ENCODE assay signal across 22 cellular contexts in genomic region chr16:66298571-66299120, GRCh38.
DNase-seq lines count a peak whose midpoint lies in the region; ATAC-seq, FAIRE-seq and TF ChIP-seq lines count a peak whose summit lies in the region.
"Had no signal": no experiment of that assay in that cellular context is flagged by ENCODE, and none has a peak within 500 bp of the region (broad histone marks: within the 10 kb centered on the region; RNA-seq: fewer than 3 reads in every experiment).

No MANE protein-coding gene starts in this region.

- H3K27ac Mint-ChIP-seq in HFFc6 = no peak overlapping the region

- no peak for FAIRE-seq in kidney (lab: Jason Lieb, UNC)
- FAIRE-seq: H1 had no signal

- no peak overlapping the region for H3K4me3 Mint-ChIP-seq in HFFc6
- H3K4me3 Mint-ChIP-seq: CD4-positive, CD25-positive, alpha-beta regulatory T cell had no signal

- DNase-seq in right atrium auricular region (ENCODE audit: low spot score) (peak; percentile 13), left ventricle myocardium superior (no peak), kidney (peak; percentile 2), sciatic nerve (ENCODE audit: low spot score) (peak; percentile 21), dedifferentiated amniotic fluid mesenchymal stem cell (ENCODE audit: extremely low spot score) (no peak), HFFc6 (no peak), G401 (ENCODE audit: low spot score) (no peak)
- DNase-seq: DMS153, KG1, MG63, NCI-H1105 treated with DMSO at 0.1 percent for 48 hours, NCI-H146, NCI-H1930, NCI-H2107, NCI-H748 treated with DMSO at 0.1 percent for 48 hours, PC-3, SJCRH30 had no signal

- ATAC-seq in left ventricle myocardium superior (no peak), sciatic nerve (no peak), GM21447 (IDR thresholded peaks at IDR 0.05; ENCODE audit: unreplicated experiment) (no peak)
- ATAC-seq: PC-3, Right ventricle myocardium inferior, SK-N-SH treated with all-trans-retinoic acid at 6 μM for 48 hours had no signal

- no peaks in the 10 kb centered on the region for H3K4me1 Mint-ChIP-seq in HFFc6 (ENCODE audit: low read depth)

- H3K9me3 Mint-ChIP-seq in HFFc6 = no peaks in the 10 kb centered on the region

- H3K4me1 ChIP-seq in right atrium auricular region (no peaks in the 10 kb centered on the region), kidney (ENCODE audit: control insufficient read depth in 1 of 2, insufficient read depth in 1 of 2, low read depth in 1 of 2, low read length in 2 of 2) (no peaks in the 10 kb centered on the region)
- H3K4me1 ChIP-seq: SJCRH30 had no signal

- no peaks in the 10 kb centered on the region for H3K36me3 Mint-ChIP-seq in HFFc6 (ENCODE audit: low read depth)
- H3K36me3 Mint-ChIP-seq: CD4-positive, CD25-positive, alpha-beta regulatory T cell had no signal

- intact Hi-C loops in left ventricle myocardium superior (cut with micrococcal nuclease) (no loop called here), kidney (cut with DNase I) (no loop called here), sciatic nerve (cut with DNase I) (no loop called here)

- no peaks in the 10 kb centered on the region for H3K36me3 ChIP-seq in right atrium auricular region
- H3K36me3 ChIP-seq in kidney (ENCODE audit: control insufficient read depth in 1 of 2, insufficient read depth in 2 of 2, low read length in 2 of 2) = no peaks in the 10 kb centered on the region
- H3K36me3 ChIP-seq: MG63, SJCRH30 had no signal

- in situ Hi-C loops in G401 (cut with HindIII; ENCODE audit: low sequenced_read_pairs) = no loop called here

- H3K9me3 ChIP-seq in right atrium auricular region = no peaks in the 10 kb centered on the region
- peaks cover 0 to 4% of the 10 kb centered on the region in 2 donors for H3K9me3 ChIP-seq in kidney (ENCODE audit: control insufficient read depth in 1 of 2, low read length in 2 of 2)
- H3K9me3 ChIP-seq: MG63 had no signal

- H3K27ac ChIP-seq in right atrium auricular region (no peak overlapping the region), kidney (ENCODE audit: low read depth in 2 of 2, low read length in 2 of 2) (no peak overlapping the region)
- H3K27ac ChIP-seq: SJCRH30 had no signal

- H3K9ac ChIP-seq in kidney (ENCODE audit: low read length in 2 of 2) = no peak overlapping the region

- H3K4me3 ChIP-seq in right atrium auricular region (no peak overlapping the region), kidney (ENCODE audit: low read length in 2 of 2) (no peak overlapping the region)
- H3K4me3 ChIP-seq: MG63, SJCRH30 had no signal

- peaks cover 57% of the 10 kb centered on the region for H3K27me3 Mint-ChIP-seq in HFFc6 (ENCODE audit: insufficient read depth)
- H3K27me3 Mint-ChIP-seq: CD4-positive, CD25-positive, alpha-beta regulatory T cell had no signal

- H3K27me3 ChIP-seq in right atrium auricular region = no peaks in the 10 kb centered on the region
- H3K27me3 ChIP-seq: MG63 had no signal

- no peak for TF ChIP-seq CTCF in right atrium auricular region (IDR thresholded peaks at IDR 0.05)
- no peak for TF ChIP-seq CTCF in kidney (IDR thresholded peaks at IDR 0.05; ENCODE audit: borderline replicate concordance, extremely low read depth, insufficient read depth)
- no peak for TF ChIP-seq CTCF in HFFc6 (IDR thresholded peaks at IDR 0.05)

Comparison
In these comparisons a context has a peak if more than half of its experiments do, and no peak if none do; other contexts are left out.
1. DNase-seq: peak in right atrium auricular region (single experiment), kidney (single experiment) and sciatic nerve (single experiment); none in left ventricle myocardium superior (single experiment), dedifferentiated amniotic fluid mesenchymal stem cell (single experiment), HFFc6 (single experiment) and G401 (single experiment).